ENCODE assay signal across 1 cellular context in genomic region chr10:5533098-5533731, GRCh38.
TF ChIP-seq lines count a peak whose summit lies in the region.

No MANE protein-coding gene starts in this region.

TF ChIP-seq in WTC11, 78 proteins besides CTCF, POLR2A, EP300 and RAD21 (continued from another document):
- TF ChIP-seq USF1 (CRISPR knock-in tag; IDR thresholded peaks at IDR 0.05) = no peak
- TF ChIP-seq MXD4 (CRISPR knock-in tag; IDR thresholded peaks at IDR 0.05; ENCODE audit: borderline replicate concordance) = no peak
